ENCODE assay signal across 17 cellular contexts in the genomic region with DNA sequence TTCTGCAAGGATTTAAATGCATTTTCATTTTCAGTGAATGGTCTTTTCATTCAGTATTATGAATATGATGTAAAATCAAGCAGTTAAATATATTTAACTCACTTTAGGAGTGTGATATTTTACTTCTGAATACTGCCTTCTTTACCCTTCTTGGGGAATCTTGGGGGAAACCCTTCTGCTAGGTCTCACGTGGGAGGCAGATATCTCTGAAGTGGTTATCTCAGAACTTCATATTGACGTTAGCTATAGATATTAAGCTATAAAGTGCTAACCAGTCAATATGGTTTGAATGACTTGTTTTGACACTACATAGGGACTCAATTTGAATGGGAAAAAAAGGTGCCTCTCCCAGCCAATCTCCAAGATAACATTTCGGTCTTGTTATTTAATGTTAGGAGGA. TPM values are rescaled to one million over a fixed set of nuclear protein-coding genes. Genes with fewer than 3 reads are reported as not detected.
A peak's percentile ranks its signal among the peaks of the same experiment; 100 is the strongest.
DNase-seq lines count a peak whose midpoint lies in the region; ATAC-seq and TF ChIP-seq lines count a peak whose summit lies in the region.
"Had no signal": no experiment of that assay in that cellular context is flagged by ENCODE, and none has a peak within 500 bp of the region (broad histone marks: within the 10 kb centered on the region; RNA-seq: fewer than 3 reads in every experiment).

No MANE protein-coding gene starts in this region.

- ATAC-seq in HG02610 (IDR thresholded peaks at IDR 0.05; ENCODE audit: unreplicated experiment) (peak; percentile 60), GM18505 (IDR thresholded peaks at IDR 0.05; ENCODE audit: unreplicated experiment) (no peak)
- peak; percentile 93 for ATAC-seq in activated T-helper 17 cell treated with anti-CD3 and anti-CD28 coated beads, Interleukin-2, amount 50 U/mL, for 72 hours (replicated peaks)

- H3K27me3 ChIP-seq in osteoblast (ENCODE audit: insufficient read depth, low read length) (no peaks in the 10 kb centered on the region), spleen (replicated peaks in 1 of 7) (no peaks in the 10 kb centered on the region)
- H3K27me3 ChIP-seq: hepatocyte had no signal

- intact Hi-C loops in activated CD4-positive, alpha-beta T cell treated with anti-CD3 and anti-CD28 coated beads, Interleukin-2, amount 10 ng/mL, durations not matched to agents 24 days and 14 days (cut with micrococcal nuclease): loop anchor here (1.0 kb wide), 2 partner anchors 8 kb away; no protein-coding TSS in a partner anchor
- intact Hi-C loops in spleen (cut with DNase I; ENCODE audit: low total_unique reads): no loop called here
- intact Hi-C loops in MCF 10A (cut with micrococcal nuclease): no loop called here

- H3K36me3 ChIP-seq in osteoblast (ENCODE audit: insufficient read depth, low read length) (peaks cover 6% of the 10 kb centered on the region), spleen (peaks cover 0 to 65% (median 35%) of the 10 kb centered on the region in 6 donors)

- TF ChIP-seq CTCF in osteoblast (IDR thresholded peaks at IDR 0.05; ENCODE audit: extremely low read depth, low read depth, low read length) (no peak), spleen (IDR thresholded peaks at IDR 0.05 in 8 of 11, conservative IDR thresholded peaks at IDR 0.05 in 3 of 11) (no peak), MCF 10A (IDR thresholded peaks at IDR 0.05; ENCODE audit: unreplicated experiment) (no peak)

- POLR2A ChIA-PET in MCF 10A (lab: Yijun Ruan, JAX): interaction anchor here (0.6 to 3.7 kb wide), 3 partner anchors 9 to 349 kb away, joined by 3 to 16 read pairs (median 7); a partner anchor contains a TSS

- H3K4me1 ChIP-seq in osteoblast (ENCODE audit: insufficient read depth, low read length) (no peaks in the 10 kb centered on the region), spleen (peaks cover 14 to 63% (median 49%) of the 10 kb centered on the region in 6 donors)

- H3K36me3 Mint-ChIP-seq in activated CD4-positive, alpha-beta T cell treated with anti-CD3 and anti-CD28 coated beads, Interleukin-2, amount 10 ng/mL, durations not matched to agents 24 days and 14 days (ENCODE audit: low read depth): peaks cover 63% of the 10 kb centered on the region
- H3K36me3 Mint-ChIP-seq in activated T-helper 17 cell treated with anti-CD3 and anti-CD28 coated beads, Interleukin-2, amount 50 U/mL, for 72 hours (ENCODE audit: low read depth): peaks cover 96% of the 10 kb centered on the region
- peaks cover 49% of the 10 kb centered on the region for H3K36me3 Mint-ChIP-seq in MCF 10A (ENCODE audit: insufficient read depth, unreplicated experiment)

- CTCF ChIA-PET in MCF 10A (lab: Yijun Ruan, JAX): interaction anchor here (0.7 to 0.9 kb wide), 3 partner anchors 10 to 108 kb away, joined by 3 to 4 read pairs (median 3); a partner anchor contains a TSS

- H3K4me3 ChIP-seq in osteoblast (ENCODE audit: insufficient read depth, low read length) (no peak overlapping the region), spleen (no peak overlapping the region)
- H3K4me3 ChIP-seq: hepatocyte had no signal

- H2AFZ ChIP-seq in osteoblast (ENCODE audit: low read length): no peak overlapping the region
- H2AFZ ChIP-seq: hepatocyte had no signal

- peak overlapping the region; percentile 78 for H3K4me3 Mint-ChIP-seq in activated CD4-positive, alpha-beta T cell treated with anti-CD3 and anti-CD28 coated beads, Interleukin-2, amount 10 ng/mL, durations not matched to agents 24 days and 14 days
- H3K4me3 Mint-ChIP-seq in activated T-helper 17 cell treated with anti-CD3 and anti-CD28 coated beads, Interleukin-2, amount 50 U/mL, for 72 hours: peak overlapping the region; percentile 56
- H3K4me3 Mint-ChIP-seq in MCF 10A (ENCODE audit: unreplicated experiment): no peak overlapping the region

- no peaks in the 10 kb centered on the region for H3K27me3 Mint-ChIP-seq in activated CD4-positive, alpha-beta T cell treated with anti-CD3 and anti-CD28 coated beads, Interleukin-2, amount 10 ng/mL, durations not matched to agents 24 days and 14 days
- no peaks in the 10 kb centered on the region for H3K27me3 Mint-ChIP-seq in activated T-helper 17 cell treated with anti-CD3 and anti-CD28 coated beads, Interleukin-2, amount 50 U/mL, for 72 hours
- no peaks in the 10 kb centered on the region for H3K27me3 Mint-ChIP-seq in MCF 10A (ENCODE audit: insufficient read depth, unreplicated experiment)
- H3K27me3 Mint-ChIP-seq: progenitor cell of endocrine pancreas had no signal

- no TSS peak for BruUV-seq in MCF 10A (replicated peaks; lab: Mats Ljungman, UMichigan)

- H3K9me3 ChIP-seq in osteoblast (ENCODE audit: low read depth, low read length) (no peaks in the 10 kb centered on the region), spleen (peaks cover 0 to 5% (median 0%) of the 10 kb centered on the region in 8 donors)

- no peaks in the 10 kb centered on the region for H3K9me3 Mint-ChIP-seq in activated CD4-positive, alpha-beta T cell treated with anti-CD3 and anti-CD28 coated beads, Interleukin-2, amount 10 ng/mL, durations not matched to agents 24 days and 14 days
- H3K9me3 Mint-ChIP-seq in activated T-helper 17 cell treated with anti-CD3 and anti-CD28 coated beads, Interleukin-2, amount 50 U/mL, for 72 hours: peaks cover 4% of the 10 kb centered on the region
- no peaks in the 10 kb centered on the region for H3K9me3 Mint-ChIP-seq in MCF 10A (ENCODE audit: unreplicated experiment)

- TF ChIP-seq POLR2A in spleen (IDR thresholded peaks at IDR 0.05): no peak
- TF ChIP-seq POLR2A in GM18505 (IDR thresholded peaks at IDR 0.05; ENCODE audit: borderline replicate concordance, extremely low read depth, insufficient read depth, insufficient read length): no peak

- DNase-seq in activated CD4-positive, alpha-beta T cell treated with anti-CD3 and anti-CD28 coated beads, Interleukin-2, amount 10 ng/mL, durations not matched to agents 24 days and 14 days: peak; percentile 53
- no peak for DNase-seq in activated CD4-positive, alpha-beta T cell treated with anti-CD3 and anti-CD28 coated beads for 1 hour
- DNase-seq in osteoblast (ENCODE audit: insufficient read length, low spot score, missing footprints) (peak; percentile 49), spleen (no peak), MCF 10A (ENCODE audit: unreplicated experiment) (no peak)
- DNase-seq: 8988T; activated CD4-positive, alpha-beta T cell treated with anti-CD3 and anti-CD28 coated beads, Interleukin-2, amount 50 U/mL, for 48 hours; activated gamma-delta T cell; NCI-H1694; NCI-H226; stimulated activated CD4-positive, alpha-beta T cell treated with anti-CD3 and anti-CD28 coated beads, Interleukin-2, amount 100 ng/mL, for 48 hours had no signal

- H3K27ac ChIP-seq in osteoblast (ENCODE audit: low read depth, low read length) (no peak overlapping the region), spleen (no peak overlapping the region)
- H3K27ac ChIP-seq: hepatocyte, RWPE1 had no signal

- peaks cover 3% of the 10 kb centered on the region for H4K20me1 ChIP-seq in osteoblast (ENCODE audit: insufficient read depth, low read length)

- peaks cover 46% of the 10 kb centered on the region for H3K4me1 Mint-ChIP-seq in activated CD4-positive, alpha-beta T cell treated with anti-CD3 and anti-CD28 coated beads, Interleukin-2, amount 10 ng/mL, durations not matched to agents 24 days and 14 days
- H3K4me1 Mint-ChIP-seq in activated T-helper 17 cell treated with anti-CD3 and anti-CD28 coated beads, Interleukin-2, amount 50 U/mL, for 72 hours: peaks cover 46% of the 10 kb centered on the region
- H3K4me1 Mint-ChIP-seq in MCF 10A (ENCODE audit: insufficient read depth, unreplicated experiment): peaks cover 35% of the 10 kb centered on the region

- H3K79me2 ChIP-seq in osteoblast (ENCODE audit: insufficient read depth, low read length): peaks cover 17% of the 10 kb centered on the region

- H3K27ac Mint-ChIP-seq in activated CD4-positive, alpha-beta T cell treated with anti-CD3 and anti-CD28 coated beads, Interleukin-2, amount 10 ng/mL, durations not matched to agents 24 days and 14 days: peak overlapping the region; percentile 85
- H3K27ac Mint-ChIP-seq in activated T-helper 17 cell treated with anti-CD3 and anti-CD28 coated beads, Interleukin-2, amount 50 U/mL, for 72 hours: no peak overlapping the region
- H3K27ac Mint-ChIP-seq in MCF 10A (ENCODE audit: low read depth, unreplicated experiment): no peak overlapping the region
- H3K27ac Mint-ChIP-seq: progenitor cell of endocrine pancreas had no signal

- no peak overlapping the region for H3K4me2 ChIP-seq in osteoblast (ENCODE audit: insufficient read depth, low read length)
- H3K4me2 ChIP-seq: hepatocyte had no signal

- WGBS in spleen, 5 donors: 57 to 74% (median 69%) methylated on average over 3 of the region's 3 CpGs

RNA-seq across cellular contexts. Expression of a gene that starts 9.8 kb away (rescaled TPM):
- total RNA-seq in activated CD4-positive, alpha-beta T cell treated with anti-CD3 and anti-CD28 coated beads, Interleukin-2, amount 10 ng/mL, durations not matched to agents 24 days and 14 days: 84.9 and 88.7 TPM in 2 replicates
- total RNA-seq in activated T-helper 17 cell treated with anti-CD3 and anti-CD28 coated beads, Interleukin-2, amount 50 U/mL, for 72 hours: 10 to 100 TPM; 13.9 to 60.1 TPM
- 6.2 and 6.8 TPM in 2 replicates for total RNA-seq in osteoblast
- 10 to 100 TPM; 53.4 to 68.8 (median 56.2) TPM for total RNA-seq in spleen
- polyA plus RNA-seq in spleen: 1 to 10 TPM; 1.3 to 4.7 (median 1.5) TPM
- total RNA-seq in MCF 10A (2022): 11.3 and 12.6 TPM in 2 replicates

Comparison
In these comparisons a context has a peak if more than half of its experiments do, and no peak if none do; other contexts are left out.
1. DNase-seq: peak in activated CD4-positive, alpha-beta T cell treated with anti-CD3 and anti-CD28 coated beads, Interleukin-2, amount 10 ng/mL, durations not matched to agents 24 days and 14 days (single experiment) and osteoblast (single experiment); none in activated CD4-positive, alpha-beta T cell treated with anti-CD3 and anti-CD28 coated beads for 1 hour (single experiment), spleen (single experiment) and MCF 10A (single experiment).